1 cellular context compared by ENCODE assay signal in the genomic region with DNA sequence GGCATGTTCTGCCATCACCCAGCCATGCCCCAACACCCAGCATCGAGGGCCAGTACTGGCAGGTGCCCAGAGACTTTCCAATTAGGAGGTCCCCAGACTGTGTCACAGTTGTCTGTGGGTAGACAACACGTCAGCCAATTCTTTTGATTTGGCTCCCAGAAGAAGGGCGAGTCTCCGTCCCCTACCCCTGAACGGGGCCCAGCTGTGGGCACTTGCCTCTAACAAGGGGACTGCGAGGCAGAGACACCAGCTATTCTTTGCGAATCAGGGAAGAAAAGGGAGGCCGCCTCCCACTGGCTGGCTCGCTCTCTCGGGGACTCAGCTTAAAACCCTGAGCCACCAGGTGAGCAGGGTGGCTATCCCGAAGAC.
TF ChIP-seq lines count a peak whose summit lies in the region.

No MANE protein-coding gene starts in this region.

TF ChIP-seq in H1, 55 proteins besides CTCF, POLR2A, EP300 and RAD21:
- no peak for TF ChIP-seq TAF1 (IDR thresholded peaks at IDR 0.05; ENCODE audit: low read depth, low read length)
- TF ChIP-seq TAF7 (optimal IDR thresholded peaks at IDR 0.05; ENCODE audit: borderline replicate concordance, low read depth, low read length) = no peak
- TF ChIP-seq GTF2F1 (IDR thresholded peaks at IDR 0.05; ENCODE audit: borderline replicate concordance, low read depth, low read length) = no peak
- TF ChIP-seq, protein P1, sequence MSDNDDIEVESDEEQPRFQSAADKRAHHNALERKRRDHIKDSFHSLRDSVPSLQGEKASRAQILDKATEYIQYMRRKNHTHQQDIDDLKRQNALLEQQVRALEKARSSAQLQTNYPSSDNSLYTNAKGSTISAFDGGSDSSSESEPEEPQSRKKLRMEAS (IDR thresholded peaks at IDR 0.05) = no peak
- no peak for TF ChIP-seq SP1 (IDR thresholded peaks at IDR 0.05; ENCODE audit: low read depth, low read length)
- TF ChIP-seq, protein P2, sequence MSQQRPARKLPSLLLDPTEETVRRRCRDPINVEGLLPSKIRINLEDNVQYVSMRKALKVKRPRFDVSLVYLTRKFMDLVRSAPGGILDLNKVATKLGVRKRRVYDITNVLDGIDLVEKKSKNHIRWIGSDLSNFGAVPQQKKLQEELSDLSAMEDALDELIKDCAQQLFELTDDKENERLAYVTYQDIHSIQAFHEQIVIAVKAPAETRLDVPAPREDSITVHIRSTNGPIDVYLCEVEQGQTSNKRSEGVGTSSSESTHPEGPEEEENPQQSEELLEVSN (IDR thresholded peaks at IDR 0.05) = no peak
- TF ChIP-seq, protein P3, sequence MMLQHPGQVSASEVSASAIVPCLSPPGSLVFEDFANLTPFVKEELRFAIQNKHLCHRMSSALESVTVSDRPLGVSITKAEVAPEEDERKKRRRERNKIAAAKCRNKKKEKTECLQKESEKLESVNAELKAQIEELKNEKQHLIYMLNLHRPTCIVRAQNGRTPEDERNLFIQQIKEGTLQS (IDR thresholded peaks at IDR 0.05; ENCODE audit: insufficient read depth, low read depth, low read length) = no peak
- TF ChIP-seq SIRT6 (IDR thresholded peaks at IDR 0.05; ENCODE audit: low read length) = no peak
